In genomic region chr22:33832558-33833151, GRCh38 we compare ENCODE assay signal across 22 cellular contexts.
A peak's percentile ranks its signal among the peaks of the same experiment; 100 is the strongest.
DNase-seq lines count a peak whose midpoint lies in the region; ATAC-seq and TF ChIP-seq lines count a peak whose summit lies in the region.
"Had no signal": no experiment of that assay in that cellular context is flagged by ENCODE, and none has a peak within 500 bp of the region (broad histone marks: within the 10 kb centered on the region; RNA-seq: fewer than 3 reads in every experiment).

No MANE protein-coding gene starts in this region.

- H3K23ac ChIP-seq in mesenchymal stem cell (ENCODE audit: low read length in 2 of 2): no peak overlapping the region

- H4K91ac ChIP-seq in mesenchymal stem cell (ENCODE audit: low read length): peak overlapping the region; percentile 25

- H2AK5ac ChIP-seq in mesenchymal stem cell (ENCODE audit: low read length, severe bottlenecking): no peak overlapping the region

- in situ Hi-C loops in G401 (cut with HindIII; ENCODE audit: low sequenced_read_pairs): no loop called here

- ATAC-seq in gastroesophageal sphincter (peak; percentile 28), GM19452 (IDR thresholded peaks at IDR 0.05; ENCODE audit: unreplicated experiment) (no peak)
- ATAC-seq: stimulated activated memory B cell treated with anti-CD40 and anti-IgM and Interleukin-4, amounts not matched to agents 10 μg/mL and 1 μg/mL and 100 μg/mL, for 72 hours had no signal

- no peak overlapping the region for H3K4me3 ChIP-seq in MG63
- H3K4me3 ChIP-seq in gastroesophageal sphincter: no peak overlapping the region
- no peak overlapping the region for H3K4me3 ChIP-seq in mesenchymal stem cell (ENCODE audit: insufficient read depth in 1 of 2, low read depth in 1 of 2, low read length in 2 of 2)
- H3K4me3 ChIP-seq in uterus: no peak overlapping the region
- H3K4me3 ChIP-seq: SK-N-MC, smooth muscle cell had no signal

- H2AFZ ChIP-seq in mesenchymal stem cell (ENCODE audit: low read depth, low read length): no peak overlapping the region

- TF ChIP-seq EP300 in gastroesophageal sphincter (IDR thresholded peaks at IDR 0.05): no peak

- H3K4me1 ChIP-seq in gastroesophageal sphincter (peaks cover 5 to 54% (median 10%) of the 10 kb centered on the region in 3 donors), mesenchymal stem cell (ENCODE audit: control insufficient read depth, insufficient read depth, low read depth, low read length) (no peaks in the 10 kb centered on the region), uterus (no peaks in the 10 kb centered on the region)

- no peak overlapping the region for H3K4me2 ChIP-seq in mesenchymal stem cell (ENCODE audit: low read length, poor library complexity, severe bottlenecking)
- H3K4me2 ChIP-seq: smooth muscle cell had no signal

- H3K9me3 ChIP-seq in MG63 (no peaks in the 10 kb centered on the region), gastroesophageal sphincter (no peaks in the 10 kb centered on the region), mesenchymal stem cell (ENCODE audit: control insufficient read depth, low read length) (no peaks in the 10 kb centered on the region), uterus (no peaks in the 10 kb centered on the region)

- no peak overlapping the region for H3K14ac ChIP-seq in mesenchymal stem cell (ENCODE audit: low read length in 2 of 2)

- H3K36me3 ChIP-seq in MG63: no peaks in the 10 kb centered on the region
- no peaks in the 10 kb centered on the region for H3K36me3 ChIP-seq in gastroesophageal sphincter
- H3K36me3 ChIP-seq in mesenchymal stem cell (ENCODE audit: control insufficient read depth in 1 of 2, insufficient read depth in 2 of 2, low read depth in 1 of 2, low read length in 2 of 2): no peaks in the 10 kb centered on the region
- H3K36me3 ChIP-seq in uterus: no peaks in the 10 kb centered on the region

- no peak overlapping the region for H2BK120ac ChIP-seq in mesenchymal stem cell (ENCODE audit: low read depth, low read length)

- intact Hi-C loops in uterus (cut with DNase I; ENCODE audit: low total_unique reads): no loop called here

- TF ChIP-seq POLR2A in gastroesophageal sphincter (IDR thresholded peaks at IDR 0.05) (no peak), uterus (IDR thresholded peaks at IDR 0.05) (no peak)

- H3K27me3 ChIP-seq in MG63: no peaks in the 10 kb centered on the region
- H3K27me3 ChIP-seq in gastroesophageal sphincter: no peaks in the 10 kb centered on the region
- no peaks in the 10 kb centered on the region for H3K27me3 ChIP-seq in mesenchymal stem cell (ENCODE audit: control insufficient read depth in 1 of 2, insufficient read depth in 1 of 2, low read length in 2 of 2)
- no peaks in the 10 kb centered on the region for H3K27me3 ChIP-seq in uterus

- DNase-seq in G401 (ENCODE audit: low spot score): peak; percentile 45
- peak; percentile 73 for DNase-seq in MG63
- no peak for DNase-seq in mesenchymal stem cell
- DNase-seq in DMS153 (lab: John Stamatoyannopoulos, UW): no peak
- no peak for DNase-seq in iPS-NIHi7 (ENCODE audit: extremely low spot score)
- DNase-seq in uterus: no peak
- DNase-seq: activated CD4-positive, alpha-beta T cell treated with anti-CD3 and anti-CD28 coated beads for 4 hours; activated CD8-positive, alpha-beta memory T cell treated with anti-CD3 and anti-CD28 coated beads for 24 hours; activated T-cell treated with anti-CD3 and anti-CD28 coated beads, Interleukin-2, amount 50 U/mL, for 24 hours; amniotic stem cell; dermis blood vessel endothelial cell; DND-41; HFFc6; NCI-H1417; NCI-H524 treated with DMSO at 0.1 percent for 48 hours; stimulated activated CD4-positive, alpha-beta T cell treated with anti-CD3 and anti-CD28 coated beads, Interleukin-2, amount 100 ng/mL, for 24 hours; T-helper 2 cell had no signal

- no peak overlapping the region for H3K9ac ChIP-seq in mesenchymal stem cell (ENCODE audit: low read length)

- no peak overlapping the region for H3K18ac ChIP-seq in mesenchymal stem cell (ENCODE audit: low read depth in 1 of 2, low read length in 2 of 2)

- H2BK12ac ChIP-seq in mesenchymal stem cell (ENCODE audit: low read length in 2 of 2): no peak overlapping the region

- 65 to 90% methylated on average over 2 to 4 of the region's 7 CpGs for WGBS in gastroesophageal sphincter (ENCODE audit: low coverage in 1 of 2), 2 donors
- WGBS in mesenchymal stem cell: 81% methylated on average over 7 of the region's 7 CpGs

- TF ChIP-seq CTCF in gastroesophageal sphincter (IDR thresholded peaks at IDR 0.05): no peak
- no peak for TF ChIP-seq CTCF in uterus (IDR thresholded peaks at IDR 0.05)

- H3K27ac ChIP-seq in gastroesophageal sphincter (no peak overlapping the region), mesenchymal stem cell (ENCODE audit: low read length, poor library complexity, severe bottlenecking) (no peak overlapping the region), uterus (no peak overlapping the region)
- H3K27ac ChIP-seq: SK-N-MC had no signal

- H3K79me1 ChIP-seq in mesenchymal stem cell (replicated peaks; ENCODE audit: low read length, poor library complexity, severe bottlenecking): peaks cover 2% of the 10 kb centered on the region

- no peak overlapping the region for H2BK5ac ChIP-seq in mesenchymal stem cell (ENCODE audit: low read depth, low read length, poor library complexity, severe bottlenecking)

- no peak overlapping the region for H4K8ac ChIP-seq in mesenchymal stem cell (ENCODE audit: low read length)

- no peak overlapping the region for H2BK15ac ChIP-seq in mesenchymal stem cell (ENCODE audit: low read depth, poor library complexity, severe bottlenecking)

- no peak overlapping the region for H3K4ac ChIP-seq in mesenchymal stem cell (ENCODE audit: low read depth in 1 of 2, low read length in 2 of 2)

Comparison
In these comparisons a context has a peak if more than half of its experiments do, and no peak if none do; other contexts are left out.
1. DNase-seq: peak in G401 (single experiment) and MG63 (single experiment); none in mesenchymal stem cell (single experiment), DMS153 (single experiment), iPS-NIHi7 (single experiment) and uterus (0 of 2).